ENCODE assay signal across 8 cellular contexts in genomic region chr4:103197765-103198110, GRCh38. TPM values are rescaled to one million over a fixed set of nuclear protein-coding genes. Genes with fewer than 3 reads are reported as not detected.
DNase-seq lines count a peak whose midpoint lies in the region; ATAC-seq and TF ChIP-seq lines count a peak whose summit lies in the region.

No MANE protein-coding gene starts in this region.

- no peaks in the 10 kb centered on the region for H3K36me3 Mint-ChIP-seq in activated naive CD8-positive, alpha-beta T cell
- peaks cover 0 to 3% (median 0%) of the 10 kb centered on the region in 3 donors for H3K36me3 Mint-ChIP-seq in immature natural killer cell

- no peaks in the 10 kb centered on the region for H3K9me3 Mint-ChIP-seq in activated naive CD8-positive, alpha-beta T cell (ENCODE audit: low read depth)
- H3K9me3 Mint-ChIP-seq in immature natural killer cell = no peaks in the 10 kb centered on the region
- no peaks in the 10 kb centered on the region for H3K9me3 Mint-ChIP-seq in stimulated activated naive CD8-positive, alpha-beta T cell treated with anti-CD3 and anti-CD28 coated beads, Interleukin-15, amount 100 ng/mL, for 72 hours

- H3K27me3 Mint-ChIP-seq in activated naive CD8-positive, alpha-beta T cell = peaks cover 4% of the 10 kb centered on the region
- H3K27me3 Mint-ChIP-seq in immature natural killer cell (ENCODE audit: low read depth in 3 of 3) = peaks cover 0 to 3% (median 3%) of the 10 kb centered on the region in 3 donors
- peaks cover 10% of the 10 kb centered on the region for H3K27me3 Mint-ChIP-seq in stimulated activated naive CD8-positive, alpha-beta T cell treated with anti-CD3 and anti-CD28 coated beads, Interleukin-15, amount 100 ng/mL, for 72 hours

- H3K27ac Mint-ChIP-seq in activated naive CD8-positive, alpha-beta T cell = no peak overlapping the region
- H3K27ac Mint-ChIP-seq in immature natural killer cell = peak overlapping the region in 5 of 6 donors; percentile 64 to 98 (median 88)
- H3K27ac Mint-ChIP-seq in stimulated activated naive CD8-positive, alpha-beta T cell treated with anti-CD3 and anti-CD28 coated beads, Interleukin-15, amount 100 ng/mL, for 72 hours = peak overlapping the region; percentile 95 to 99

- peak overlapping the region; percentile 91 for H3K4me3 Mint-ChIP-seq in activated naive CD8-positive, alpha-beta T cell
- peak overlapping the region; percentile 89 to 100 (median 96) for H3K4me3 Mint-ChIP-seq in immature natural killer cell
- H3K4me3 Mint-ChIP-seq in stimulated activated naive CD8-positive, alpha-beta T cell treated with anti-CD3 and anti-CD28 coated beads, Interleukin-15, amount 100 ng/mL, for 72 hours = peak overlapping the region; percentile 88 to 97

- no peak for DNase-seq in AG09309 (ENCODE audit: low read depth)
- no peak for DNase-seq in immature natural killer cell
- DNase-seq in stimulated activated naive CD8-positive, alpha-beta T cell treated with anti-CD3 and anti-CD28 coated beads, Interleukin-15, amount 100 ng/mL, for 72 hours = no peak
- DNase-seq in NCI-H1417 treated with DMSO at 0.1 percent for 48 hours (lab: John Stamatoyannopoulos, UW) = no peak
- no peak for DNase-seq in NCI-H1105 treated with DMSO at 0.1 percent for 48 hours (lab: John Stamatoyannopoulos, UW)

- ATAC-seq in GM19324 (IDR thresholded peaks at IDR 0.05; ENCODE audit: low FRiP score, unreplicated experiment) (peak; percentile 43), HG03280 (IDR thresholded peaks at IDR 0.05; ENCODE audit: unreplicated experiment) (peak; percentile 35)
- ATAC-seq in stimulated activated naive CD8-positive, alpha-beta T cell treated with anti-CD3 and anti-CD28 coated beads, Interleukin-15, amount 100 ng/mL, for 72 hours = peak; percentile 61

- H3K4me1 Mint-ChIP-seq in activated naive CD8-positive, alpha-beta T cell (ENCODE audit: low read depth) = peaks cover 9% of the 10 kb centered on the region
- H3K4me1 Mint-ChIP-seq in immature natural killer cell = peaks cover 11 to 20% of the 10 kb centered on the region in 2 donors
- H3K4me1 Mint-ChIP-seq in stimulated activated naive CD8-positive, alpha-beta T cell treated with anti-CD3 and anti-CD28 coated beads, Interleukin-15, amount 100 ng/mL, for 72 hours = peaks cover 8% of the 10 kb centered on the region

- peak overlapping the region; percentile 68 for H3K4me3 ChIP-seq in AG09309 (ENCODE audit: control insufficient read depth, low read depth, low read length)

- no peak for TF ChIP-seq CTCF in AG09309 (IDR thresholded peaks at IDR 0.05; ENCODE audit: control insufficient read depth, insufficient read depth, low read depth, low read length, missing control alignments)

RNA-seq across cellular contexts. Expression of gene CENPE, which starts 0.4 kb away (rescaled TPM):
- under 1 TPM in 2 of 3 donors, not detected in 1; 0.43 to 0.91 TPM for polyA plus RNA-seq in immature natural killer cell
